14 cellular contexts compared by ENCODE assay signal in genomic region chr13:33004454-33004853, GRCh38. TPM values are rescaled to one million over a fixed set of nuclear protein-coding genes. Genes with fewer than 3 reads are reported as not detected.
A peak's percentile ranks its signal among the peaks of the same experiment; 100 is the strongest.
DNase-seq lines count a peak whose midpoint lies in the region; ATAC-seq and TF ChIP-seq lines count a peak whose summit lies in the region.
"Had no signal": no experiment of that assay in that cellular context is flagged by ENCODE, and none has a peak within 500 bp of the region (broad histone marks: within the 10 kb centered on the region; RNA-seq: fewer than 3 reads in every experiment).

No MANE protein-coding gene starts in this region.

- 21 to 23% methylated on average over 3 of the region's 3 CpGs for WGBS in thyroid gland, 2 donors

- H3K4me1 ChIP-seq in lower lobe of right lung (peaks cover 14% of the 10 kb centered on the region), thyroid gland (no peaks in the 10 kb centered on the region)

- H3K27me3 ChIP-seq in lower lobe of right lung (ENCODE audit: low read depth), result no peaks in the 10 kb centered on the region
- H3K27me3 ChIP-seq in thyroid gland, result no peaks in the 10 kb centered on the region
- H3K27me3 ChIP-seq in brain microvascular endothelial cell (replicated peaks), result no peaks in the 10 kb centered on the region

- TF ChIP-seq CTCF in lower lobe of right lung (IDR thresholded peaks at IDR 0.05) (no peak), thyroid gland (IDR thresholded peaks at IDR 0.05) (no peak), brain microvascular endothelial cell (IDR thresholded peaks at IDR 0.05; ENCODE audit: low read depth, low read length, missing control alignments) (no peak)

- DNase-seq in NCI-H2171 treated with DMSO at 0.1 percent for 48 hours (lab: John Stamatoyannopoulos, UW) (peak; percentile 3), NCI-H2171 (lab: John Stamatoyannopoulos, UW) (no peak), dermis microvascular lymphatic vessel endothelial cell (ENCODE audit: low read depth in 2 of 2) (peak; percentile 31 to 63), lower lobe of right lung (no peak), thyroid gland (peak; percentile 6), brain microvascular endothelial cell (no peak)
- DNase-seq: ACHN, hippocampal formation, MM.1S, nephron progenitor cell, WERI-Rb-1 had no signal

- ATAC-seq in lower lobe of right lung (peak; percentile 48 to 68), GM19452 (IDR thresholded peaks at IDR 0.05; ENCODE audit: unreplicated experiment) (no peak), GM21529 (IDR thresholded peaks at IDR 0.05; ENCODE audit: unreplicated experiment) (no peak)
- ATAC-seq: HCT116 had no signal

- intact Hi-C loops in lower lobe of right lung (cut with DNase I), result no loop called here
- intact Hi-C loops in thyroid gland (cut with DNase I), result no loop called here

- H3K9me3 ChIP-seq in lower lobe of right lung (peaks cover 14% of the 10 kb centered on the region), thyroid gland (no peaks in the 10 kb centered on the region)

- in situ Hi-C loops in brain microvascular endothelial cell (cut with HindIII; ENCODE audit: low pct_ligation_motif_present, low sequenced_read_pairs), result no loop called here

- no peak for TF ChIP-seq POLR2A in thyroid gland (IDR thresholded peaks at IDR 0.05)

- H3K27ac ChIP-seq in lower lobe of right lung (peak overlapping the region; percentile 82), thyroid gland (peak overlapping the region; percentile 36 to 48 (median 47)), brain microvascular endothelial cell (no peak overlapping the region)
- H3K27ac ChIP-seq: WERI-Rb-1 had no signal

- H3K36me3 ChIP-seq in lower lobe of right lung (no peaks in the 10 kb centered on the region), thyroid gland (no peaks in the 10 kb centered on the region), brain microvascular endothelial cell (replicated peaks) (no peaks in the 10 kb centered on the region)
- H3K36me3 ChIP-seq: WERI-Rb-1 had no signal

- H3K4me3 ChIP-seq in lower lobe of right lung (no peak overlapping the region), thyroid gland (replicated peaks in 1 of 3) (no peak overlapping the region), brain microvascular endothelial cell (ENCODE audit: low read depth, low read length) (no peak overlapping the region)

RNA-seq across cellular contexts. Expression of gene KL, which starts 11.8 kb away (rescaled TPM):
- under 0.01 and 0.13 TPM in 2 replicates for total RNA-seq in dermis microvascular lymphatic vessel endothelial cell
- total RNA-seq in lower lobe of right lung, result 14.7 TPM
- total RNA-seq in thyroid gland, result 1 to 10 TPM; 1.4 to 4.5 (median 2.8) TPM

Comparison
In these comparisons a context has a peak if more than half of its experiments do, and no peak if none do; other contexts are left out.
1. DNase-seq: peak in NCI-H2171 treated with DMSO at 0.1 percent for 48 hours (single experiment), dermis microvascular lymphatic vessel endothelial cell (2 of 2) and thyroid gland (2 of 2); none in NCI-H2171 (single experiment), lower lobe of right lung (single experiment) and brain microvascular endothelial cell (single experiment).
2. ATAC-seq: peak in lower lobe of right lung (2 of 2); none in GM19452 (single experiment) and GM21529 (single experiment).